ENCODE assay signal across 16 cellular contexts in genomic region chr3:64902117-64902516, GRCh38.
"Had no signal": no experiment of that assay in that cellular context is flagged by ENCODE, and none has a peak within 500 bp of the region (broad histone marks: within the 10 kb centered on the region; RNA-seq: fewer than 3 reads in every experiment).

No MANE protein-coding gene starts in this region.

- H3K9me3 Mint-ChIP-seq: nephron progenitor cell, WTC11 had no signal

- H3K27ac Mint-ChIP-seq: activated naive CD8-positive, alpha-beta T cell; activated T-cell treated with anti-CD3 and anti-CD28 coated beads, Interleukin-2, amount 50 U/mL, for 24 hours; activated T-helper 17 cell treated with anti-CD3 and anti-CD28 coated beads, Interleukin-2, amount 50 U/mL, for 72 hours; immature natural killer cell; WTC11 had no signal

- H3K4me3 Mint-ChIP-seq: activated naive CD8-positive, alpha-beta T cell; activated T-cell treated with anti-CD3 and anti-CD28 coated beads, Interleukin-2, amount 50 U/mL, for 24 hours; activated T-helper 17 cell treated with anti-CD3 and anti-CD28 coated beads, Interleukin-2, amount 50 U/mL, for 72 hours; immature natural killer cell; nephron progenitor cell; WTC11 had no signal

- H3K79me2 ChIP-seq: hepatocyte had no signal

- ATAC-seq: activated T-helper 17 cell treated with anti-CD3 and anti-CD28 coated beads, Interleukin-2, amount 50 U/mL, for 72 hours; pancreas; upper lobe of right lung had no signal

- H3K36me3 Mint-ChIP-seq: activated naive CD8-positive, alpha-beta T cell; immature natural killer cell; WTC11 had no signal

- H2AFZ ChIP-seq: hepatocyte had no signal

- H3K27me3 Mint-ChIP-seq: activated naive CD8-positive, alpha-beta T cell; activated T-cell treated with anti-CD3 and anti-CD28 coated beads, Interleukin-2, amount 50 U/mL, for 24 hours; activated T-helper 17 cell treated with anti-CD3 and anti-CD28 coated beads, Interleukin-2, amount 50 U/mL, for 72 hours had no signal

- H3K4me1 Mint-ChIP-seq: activated T-helper 17 cell treated with anti-CD3 and anti-CD28 coated beads, Interleukin-2, amount 50 U/mL, for 72 hours; immature natural killer cell had no signal

- H3K9me3 ChIP-seq: pancreas, sigmoid colon, upper lobe of right lung had no signal

- H3K27me3 ChIP-seq: hepatocyte, pancreas, sigmoid colon, upper lobe of right lung had no signal

- H3K27ac ChIP-seq: hepatocyte, pancreas, upper lobe of right lung had no signal

- H3K36me3 ChIP-seq: pancreas, sigmoid colon, upper lobe of right lung had no signal

- H3K4me3 ChIP-seq: hepatocyte, pancreas, sigmoid colon, upper lobe of right lung had no signal

- DNase-seq: activated CD8-positive, alpha-beta memory T cell treated with anti-CD3 and anti-CD28 coated beads for 24 hours; activated CD8-positive, alpha-beta memory T cell treated with anti-CD3 and anti-CD28 coated beads, Interleukin-2, amount 50 U/mL, for 4 hours; activated T-cell treated with anti-CD3 and anti-CD28 coated beads, Interleukin-2, amount 50 U/mL, for 24 hours; effector memory CD4-positive, alpha-beta T cell; immature natural killer cell; nephron progenitor cell; pancreas; sigmoid colon; stimulated activated CD4-positive, alpha-beta T cell treated with anti-CD3 and anti-CD28 coated beads, Interleukin-4, amount 100 ng/mL, for 1 hour; stimulated activated naive CD4-positive, alpha-beta T cell treated with Interleukin-2 at 50 U/mL for 16 hours; T-helper 9 cell; upper lobe of right lung had no signal

- H3K4me1 ChIP-seq: pancreas had no signal

- H3K4me2 ChIP-seq: hepatocyte had no signal
